Comparison of ENCODE assay signal across 8 cellular contexts in genomic region chr12:48903982-48904411, GRCh38. TPM values are rescaled to one million over a fixed set of nuclear protein-coding genes. Genes with fewer than 3 reads are reported as not detected.
A peak's percentile ranks its signal among the peaks of the same experiment; 100 is the strongest.
DNase-seq lines count a peak whose midpoint lies in the region; ATAC-seq and TF ChIP-seq lines count a peak whose summit lies in the region.

No MANE protein-coding gene starts in this region.

- no peaks in the 10 kb centered on the region for H3K27me3 Mint-ChIP-seq in CD8-positive, alpha-beta memory T cell
- no peaks in the 10 kb centered on the region for H3K27me3 Mint-ChIP-seq in T-cell

- no peaks in the 10 kb centered on the region for H3K9me3 ChIP-seq in CD8-positive, alpha-beta memory T cell (ENCODE audit: low read length)
- H3K9me3 ChIP-seq in vagina = no peaks in the 10 kb centered on the region

- TF ChIP-seq CTCF in vagina (IDR thresholded peaks at IDR 0.05) = peak in 2 of 3 experiments; percentile 28 to 51

- no peaks in the 10 kb centered on the region for H3K9me3 Mint-ChIP-seq in CD8-positive, alpha-beta memory T cell
- no peaks in the 10 kb centered on the region for H3K9me3 Mint-ChIP-seq in T-cell

- H3K4me3 ChIP-seq in CD8-positive, alpha-beta memory T cell (ENCODE audit: low read length) = peak overlapping the region; percentile 49
- peak overlapping the region; percentile 32 to 46 for H3K4me3 ChIP-seq in vagina

- H3K4me1 ChIP-seq in CD8-positive, alpha-beta memory T cell (ENCODE audit: insufficient read depth, low read length) = peaks cover 6% of the 10 kb centered on the region
- peaks cover 11% of the 10 kb centered on the region for H3K4me1 ChIP-seq in vagina

- H3K36me3 Mint-ChIP-seq in CD8-positive, alpha-beta memory T cell = no peaks in the 10 kb centered on the region
- no peaks in the 10 kb centered on the region for H3K36me3 Mint-ChIP-seq in T-cell

- POLR2A ChIA-PET in CD8-positive, alpha-beta memory T cell (lab: Charles Lee) = interaction anchor here (0.6 to 1.2 kb wide), 4 partner anchors 10 to 76 kb away, joined by 3 to 8 read pairs (median 4); no protein-coding TSS in a partner anchor
- POLR2A ChIA-PET in T-cell (lab: Charles Lee) = interaction anchor here in 1 of 2 donors (0.5 to 1.0 kb wide), 5 partner anchors 16 to 1346 kb away, joined by 3 to 9 read pairs (median 3); partner anchors contain the start of gene FKBP11

- H3K27me3 ChIP-seq in CD8-positive, alpha-beta memory T cell (ENCODE audit: insufficient read depth, low read length, poor library complexity, severe bottlenecking) = no peaks in the 10 kb centered on the region
- no peaks in the 10 kb centered on the region for H3K27me3 ChIP-seq in vagina

- H3K4me3 Mint-ChIP-seq in CD8-positive, alpha-beta memory T cell = peak overlapping the region; percentile 28 to 83 (median 80)
- peak overlapping the region; percentile 56 to 70 (median 70) for H3K4me3 Mint-ChIP-seq in T-cell

- CTCF ChIA-PET in CD8-positive, alpha-beta memory T cell (lab: Charles Lee) = interaction anchor here (0.6 to 6.0 kb wide), 22 partner anchors 9 to 93 kb away, joined by 3 to 68 read pairs (median 4); partner anchors contain the start of genes ARF3, FKBP11, RND1 and WNT1
- CTCF ChIA-PET in T-cell (lab: Charles Lee) = interaction anchor here (0.5 to 2.8 kb wide), 21 partner anchors 9 to 787 kb away, joined by 3 to 22 read pairs (median 5); partner anchors contain the start of genes DDX23 (in 2 of the 2), ARF3 (in 1 of the 2), FKBP11 (in 1 of the 2) and WNT1 (in 1 of the 2)

- ATAC-seq in GM21717 (IDR thresholded peaks at IDR 0.05; ENCODE audit: unreplicated experiment) (peak; percentile 81), T-cell (replicated peaks in 1 of 4) (peak; percentile 95 to 100 (median 98))

- H3K4me1 Mint-ChIP-seq in CD8-positive, alpha-beta memory T cell = peaks cover 3 to 14% (median 4%) of the 10 kb centered on the region in 3 donors
- H3K4me1 Mint-ChIP-seq in T-cell = peaks cover 5 to 7% (median 6%) of the 10 kb centered on the region in 3 donors

- no peaks in the 10 kb centered on the region for H3K36me3 ChIP-seq in CD8-positive, alpha-beta memory T cell (ENCODE audit: insufficient read depth, low read length)
- no peaks in the 10 kb centered on the region for H3K36me3 ChIP-seq in vagina

- peak; percentile 70 to 89 (median 78) for DNase-seq in CD8-positive, alpha-beta memory T cell
- DNase-seq in MV-4-11 (lab: John Stamatoyannopoulos, UW) (peak; percentile 86), T-cell (peak; percentile 69 to 89 (median 82)), amniotic stem cell (lab: John Stamatoyannopoulos, UW) (peak; percentile 66), hepatic stellate cell (ENCODE audit: low spot score) (peak; percentile 66), retina (peak; percentile 81), vagina (ENCODE audit: extremely low spot score in 2 of 2) (no peak)

- no peak for TF ChIP-seq POLR2A in vagina (IDR thresholded peaks at IDR 0.05)

- peak overlapping the region; percentile 41 to 91 (median 82) for H3K27ac Mint-ChIP-seq in CD8-positive, alpha-beta memory T cell
- H3K27ac Mint-ChIP-seq in T-cell = peak overlapping the region in 1 of 2 donors; percentile 23

- intact Hi-C loops in vagina (cut with DNase I) = no loop called here

- no peak overlapping the region for H3K27ac ChIP-seq in CD8-positive, alpha-beta memory T cell (ENCODE audit: low read depth, low read length)
- H3K27ac ChIP-seq in vagina = no peak overlapping the region

RNA-seq across cellular contexts. Expression of gene FKBP11, which starts 21.3 kb away (rescaled TPM):
- 100 to 1,000 TPM in 1 of 2 experiments, 10 to 100 TPM in 1; 98.3 to 103 TPM for total RNA-seq in CD8-positive, alpha-beta memory T cell
- polyA plus RNA-seq in CD8-positive, alpha-beta memory T cell = 238 TPM
- 10 to 100 TPM; 55.6 to 83.0 (median 68.1) TPM for total RNA-seq in T-cell
- 16.9 TPM for total RNA-seq in vagina

RNA-seq across cellular contexts. Expression of gene RND1, which starts 38.3 kb away (rescaled TPM):
- total RNA-seq in CD8-positive, alpha-beta memory T cell = 1 to 10 TPM; 2.0 to 2.6 TPM
- 0.90 TPM for polyA plus RNA-seq in CD8-positive, alpha-beta memory T cell
- total RNA-seq in T-cell (10 to 100 TPM in 1 of 5 donors, 1 to 10 TPM in 4; 2.6 to 10.5 (median 5.0) TPM), vagina (3.9 TPM)

RNA-seq across cellular contexts. Expression of gene DDX23, which starts 52.0 kb away (rescaled TPM):
- 100 to 1,000 TPM; 147 to 148 TPM for total RNA-seq in CD8-positive, alpha-beta memory T cell
- polyA plus RNA-seq in CD8-positive, alpha-beta memory T cell = 51.0 TPM
- 100 to 1,000 TPM in 3 of 5 donors, 10 to 100 TPM in 2; 86.8 to 158 (median 144) TPM for total RNA-seq in T-cell
- total RNA-seq in vagina = 57.9 TPM

RNA-seq across cellular contexts. Expression of gene ARF3, which starts 53.3 kb away (rescaled TPM):
- 10 to 100 TPM; 91.5 to 91.8 TPM for total RNA-seq in CD8-positive, alpha-beta memory T cell
- polyA plus RNA-seq in CD8-positive, alpha-beta memory T cell = 24.5 TPM
- 10 to 100 TPM; 63.6 to 82.9 (median 74.3) TPM for total RNA-seq in T-cell
- 56.2 TPM for total RNA-seq in vagina

Comparison
In these comparisons a context has a peak if more than half of its experiments do, and no peak if none do; other contexts are left out.
1. DNase-seq: peak in CD8-positive, alpha-beta memory T cell (5 of 5), MV-4-11 (single experiment), T-cell (34 of 34), amniotic stem cell (single experiment), hepatic stellate cell (single experiment) and retina (single experiment); none in vagina (0 of 2).